1 cellular context compared by ENCODE assay signal in genomic region chr7:1425292-1426136, GRCh38.
A peak's percentile ranks its signal among the peaks of the same experiment; 100 is the strongest.
TF ChIP-seq lines count a peak whose summit lies in the region.

No MANE protein-coding gene starts in this region.

TF ChIP-seq in HepG2, 621 proteins besides CTCF, POLR2A, EP300 and RAD21 (continued from another document and continues in another):
- TF ChIP-seq NFE2L2 (IDR thresholded peaks at IDR 0.05; ENCODE audit: low read length), result no peak
- peak; percentile 84 for TF ChIP-seq IRF2 (CRISPR knock-in tag; IDR thresholded peaks at IDR 0.05)
- no peak for TF ChIP-seq SATB2 (CRISPR knock-in tag; IDR thresholded peaks at IDR 0.05)
- TF ChIP-seq LRRFIP1 (CRISPR knock-in tag; conservative IDR thresholded peaks at IDR 0.05), result no peak
- TF ChIP-seq, protein P1, sequence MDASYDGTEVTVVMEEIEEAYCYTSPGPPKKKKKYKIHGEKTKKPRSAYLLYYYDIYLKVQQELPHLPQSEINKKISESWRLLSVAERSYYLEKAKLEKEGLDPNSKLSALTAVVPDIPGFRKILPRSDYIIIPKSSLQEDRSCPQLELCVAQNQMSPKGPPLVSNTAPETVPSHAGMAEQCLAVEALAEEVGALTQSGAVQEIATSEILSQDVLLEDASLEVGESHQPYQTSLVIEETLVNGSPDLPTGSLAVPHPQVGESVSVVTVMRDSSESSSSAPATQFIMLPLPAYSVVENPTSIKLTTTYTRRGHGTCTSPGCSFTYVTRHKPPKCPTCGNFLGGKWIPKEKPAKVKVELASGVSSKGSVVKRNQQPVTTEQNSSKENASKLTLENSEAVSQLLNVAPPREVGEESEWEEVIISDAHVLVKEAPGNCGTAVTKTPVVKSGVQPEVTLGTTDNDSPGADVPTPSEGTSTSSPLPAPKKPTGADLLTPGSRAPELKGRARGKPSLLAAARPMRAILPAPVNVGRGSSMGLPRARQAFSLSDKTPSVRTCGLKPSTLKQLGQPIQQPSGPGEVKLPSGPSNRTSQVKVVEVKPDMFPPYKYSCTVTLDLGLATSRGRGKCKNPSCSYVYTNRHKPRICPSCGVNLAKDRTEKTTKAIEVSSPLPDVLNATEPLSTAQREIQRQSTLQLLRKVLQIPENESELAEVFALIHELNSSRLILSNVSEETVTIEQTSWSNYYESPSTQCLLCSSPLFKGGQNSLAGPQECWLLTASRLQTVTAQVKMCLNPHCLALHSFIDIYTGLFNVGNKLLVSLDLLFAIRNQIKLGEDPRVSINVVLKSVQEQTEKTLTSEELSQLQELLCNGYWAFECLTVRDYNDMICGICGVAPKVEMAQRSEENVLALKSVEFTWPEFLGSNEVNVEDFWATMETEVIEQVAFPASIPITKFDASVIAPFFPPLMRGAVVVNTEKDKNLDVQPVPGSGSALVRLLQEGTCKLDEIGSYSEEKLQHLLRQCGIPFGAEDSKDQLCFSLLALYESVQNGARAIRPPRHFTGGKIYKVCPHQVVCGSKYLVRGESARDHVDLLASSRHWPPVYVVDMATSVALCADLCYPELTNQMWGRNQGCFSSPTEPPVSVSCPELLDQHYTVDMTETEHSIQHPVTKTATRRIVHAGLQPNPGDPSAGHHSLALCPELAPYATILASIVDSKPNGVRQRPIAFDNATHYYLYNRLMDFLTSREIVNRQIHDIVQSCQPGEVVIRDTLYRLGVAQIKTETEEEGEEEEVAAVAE (CRISPR knock-in tag; IDR thresholded peaks at IDR 0.05; ENCODE audit: borderline replicate concordance), result 0 out of 2 replicates have a peak, but pooled peaks have one; percentile 55
- peak; percentile 71 for TF ChIP-seq SUZ12 (IDR thresholded peaks at IDR 0.05; ENCODE audit: low read depth, low read length)
- peak; percentile 81 for TF ChIP-seq ZFY (CRISPR knock-in tag; IDR thresholded peaks at IDR 0.05)
- TF ChIP-seq NR3C1 (CRISPR knock-in tag; IDR thresholded peaks at IDR 0.05), result no peak
- TF ChIP-seq, protein P2, sequence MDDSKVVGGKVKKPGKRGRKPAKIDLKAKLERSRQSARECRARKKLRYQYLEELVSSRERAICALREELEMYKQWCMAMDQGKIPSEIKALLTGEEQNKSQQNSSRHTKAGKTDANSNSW (CRISPR knock-in tag; IDR thresholded peaks at IDR 0.05; ENCODE audit: borderline replicate concordance), result no peak
- TF ChIP-seq KDM2A (CRISPR knock-in tag; IDR thresholded peaks at IDR 0.05; ENCODE audit: borderline replicate concordance, low read depth), result 0 out of 2 replicates have a peak, but pooled peaks have one; percentile 21
- TF ChIP-seq, protein P3, sequence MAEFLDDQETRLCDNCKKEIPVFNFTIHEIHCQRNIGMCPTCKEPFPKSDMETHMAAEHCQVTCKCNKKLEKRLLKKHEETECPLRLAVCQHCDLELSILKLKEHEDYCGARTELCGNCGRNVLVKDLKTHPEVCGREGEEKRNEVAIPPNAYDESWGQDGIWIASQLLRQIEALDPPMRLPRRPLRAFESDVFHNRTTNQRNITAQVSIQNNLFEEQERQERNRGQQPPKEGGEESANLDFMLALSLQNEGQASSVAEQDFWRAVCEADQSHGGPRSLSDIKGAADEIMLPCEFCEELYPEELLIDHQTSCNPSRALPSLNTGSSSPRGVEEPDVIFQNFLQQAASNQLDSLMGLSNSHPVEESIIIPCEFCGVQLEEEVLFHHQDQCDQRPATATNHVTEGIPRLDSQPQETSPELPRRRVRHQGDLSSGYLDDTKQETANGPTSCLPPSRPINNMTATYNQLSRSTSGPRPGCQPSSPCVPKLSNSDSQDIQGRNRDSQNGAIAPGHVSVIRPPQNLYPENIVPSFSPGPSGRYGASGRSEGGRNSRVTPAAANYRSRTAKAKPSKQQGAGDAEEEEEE (CRISPR knock-in tag; IDR thresholded peaks at IDR 0.05; ENCODE audit: borderline replicate concordance), result no peak
- TF ChIP-seq JUND (CRISPR knock-in tag; IDR thresholded peaks at IDR 0.05), result no peak
- TF ChIP-seq GATAD2A (CRISPR knock-in tag; IDR thresholded peaks at IDR 0.05), result peak; percentile 42; the same call in 1 of the 2 replicates
- no peak for TF ChIP-seq HNF1A (IDR thresholded peaks at IDR 0.05; ENCODE audit: low read depth)
- TF ChIP-seq HNF1A (CRISPR knock-in tag; IDR thresholded peaks at IDR 0.05; ENCODE audit: borderline replicate concordance), result no peak
- no peak for TF ChIP-seq ZFP41 (CRISPR knock-in tag; IDR thresholded peaks at IDR 0.05; ENCODE audit: borderline replicate concordance)
- no peak for TF ChIP-seq AKNA (CRISPR knock-in tag; IDR thresholded peaks at IDR 0.05; ENCODE audit: borderline replicate concordance)
- TF ChIP-seq, protein P4, sequence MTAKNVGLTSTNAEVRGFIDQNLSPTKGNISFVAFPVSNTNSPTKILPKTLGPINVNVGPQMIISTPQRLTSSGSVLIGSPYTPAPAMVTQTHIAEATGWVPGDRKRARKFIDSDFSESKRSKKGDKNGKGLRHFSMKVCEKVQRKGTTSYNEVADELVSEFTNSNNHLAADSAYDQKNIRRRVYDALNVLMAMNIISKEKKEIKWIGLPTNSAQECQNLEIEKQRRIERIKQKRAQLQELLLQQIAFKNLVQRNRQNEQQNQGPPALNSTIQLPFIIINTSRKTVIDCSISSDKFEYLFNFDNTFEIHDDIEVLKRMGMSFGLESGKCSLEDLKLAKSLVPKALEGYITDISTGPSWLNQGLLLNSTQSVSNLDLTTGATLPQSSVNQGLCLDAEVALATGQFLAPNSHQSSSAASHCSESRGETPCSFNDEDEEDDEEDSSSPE (CRISPR knock-in tag; IDR thresholded peaks at IDR 0.05), result no peak
- no peak for TF ChIP-seq ARID3A (IDR thresholded peaks at IDR 0.05; ENCODE audit: low read depth, low read length)
- TF ChIP-seq ZNF720 (CRISPR knock-in tag; IDR thresholded peaks at IDR 0.05), result no peak
- TF ChIP-seq, protein P5, sequence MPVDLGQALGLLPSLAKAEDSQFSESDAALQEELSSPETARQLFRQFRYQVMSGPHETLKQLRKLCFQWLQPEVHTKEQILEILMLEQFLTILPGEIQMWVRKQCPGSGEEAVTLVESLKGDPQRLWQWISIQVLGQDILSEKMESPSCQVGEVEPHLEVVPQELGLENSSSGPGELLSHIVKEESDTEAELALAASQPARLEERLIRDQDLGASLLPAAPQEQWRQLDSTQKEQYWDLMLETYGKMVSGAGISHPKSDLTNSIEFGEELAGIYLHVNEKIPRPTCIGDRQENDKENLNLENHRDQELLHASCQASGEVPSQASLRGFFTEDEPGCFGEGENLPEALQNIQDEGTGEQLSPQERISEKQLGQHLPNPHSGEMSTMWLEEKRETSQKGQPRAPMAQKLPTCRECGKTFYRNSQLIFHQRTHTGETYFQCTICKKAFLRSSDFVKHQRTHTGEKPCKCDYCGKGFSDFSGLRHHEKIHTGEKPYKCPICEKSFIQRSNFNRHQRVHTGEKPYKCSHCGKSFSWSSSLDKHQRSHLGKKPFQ (CRISPR knock-in tag; IDR thresholded peaks at IDR 0.05; ENCODE audit: insufficient replicate concordance), result no peak
- TF ChIP-seq, protein P6, sequence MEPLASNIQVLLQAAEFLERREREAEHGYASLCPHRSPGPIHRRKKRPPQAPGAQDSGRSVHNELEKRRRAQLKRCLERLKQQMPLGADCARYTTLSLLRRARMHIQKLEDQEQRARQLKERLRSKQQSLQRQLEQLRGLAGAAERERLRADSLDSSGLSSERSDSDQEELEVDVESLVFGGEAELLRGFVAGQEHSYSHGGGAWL (CRISPR knock-in tag; IDR thresholded peaks at IDR 0.05), result 0 out of 2 replicates have a peak, but pooled peaks have one; percentile 20
- TF ChIP-seq ZBTB26 (CRISPR knock-in tag; IDR thresholded peaks at IDR 0.05; ENCODE audit: borderline replicate concordance), result no peak
- TF ChIP-seq ZNF737 (CRISPR knock-in tag; IDR thresholded peaks at IDR 0.05; ENCODE audit: borderline replicate concordance), result 0 out of 2 replicates have a peak, but pooled peaks have one; percentile 51
- TF ChIP-seq CBX2 (IDR thresholded peaks at IDR 0.05; ENCODE audit: low read depth, low read length), result no peak
- TF ChIP-seq CBX2 (CRISPR knock-in tag; IDR thresholded peaks at IDR 0.05; ENCODE audit: low read depth), result no peak
- TF ChIP-seq ZNF652 (CRISPR knock-in tag; IDR thresholded peaks at IDR 0.05; ENCODE audit: borderline replicate concordance, low read depth), result no peak
